In the genomic region with DNA sequence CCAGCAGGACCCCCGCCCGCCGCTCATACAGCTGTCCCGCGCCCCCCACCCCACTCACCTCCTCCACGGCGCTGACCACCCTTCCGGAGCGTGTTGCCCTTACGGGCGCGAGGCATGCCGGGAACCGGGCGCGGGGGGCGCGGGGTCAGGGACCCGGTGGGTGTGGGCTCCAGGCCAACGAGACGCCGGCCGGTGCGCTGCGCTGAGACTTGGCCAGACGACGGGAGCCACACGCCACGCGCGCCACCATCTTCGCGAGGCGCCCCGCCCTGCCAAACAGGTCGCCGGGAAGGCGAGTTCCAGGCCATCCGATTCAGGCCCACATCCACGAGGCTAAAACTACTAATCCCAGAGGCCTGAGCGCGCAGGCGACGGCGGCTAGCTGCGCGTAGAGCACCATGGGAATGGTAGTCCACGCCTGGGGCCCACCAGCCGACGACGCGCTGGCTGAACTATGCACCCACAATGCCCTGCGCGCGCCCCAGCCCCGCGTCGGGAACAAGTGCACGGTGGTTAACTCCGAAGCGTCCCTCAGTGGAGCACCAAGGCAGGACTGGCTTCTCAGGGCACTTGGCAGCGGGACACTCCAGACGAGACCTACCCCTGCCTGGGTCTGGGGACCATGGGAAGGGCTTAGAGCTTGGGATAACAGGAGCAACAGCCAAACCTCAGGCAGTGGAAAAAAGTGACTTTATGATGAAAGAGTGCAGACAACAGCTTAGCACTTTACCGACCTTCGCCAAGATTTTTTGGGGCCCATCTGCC, we compare ENCODE assay signal across 8 cellular contexts. TPM values are rescaled to one million over a fixed set of nuclear protein-coding genes. Genes with fewer than 3 reads are reported as not detected.
A peak's percentile ranks its signal among the peaks of the same experiment; 100 is the strongest.
DNase-seq lines count a peak whose midpoint lies in the region; ATAC-seq and TF ChIP-seq lines count a peak whose summit lies in the region.

A gene with protein sequence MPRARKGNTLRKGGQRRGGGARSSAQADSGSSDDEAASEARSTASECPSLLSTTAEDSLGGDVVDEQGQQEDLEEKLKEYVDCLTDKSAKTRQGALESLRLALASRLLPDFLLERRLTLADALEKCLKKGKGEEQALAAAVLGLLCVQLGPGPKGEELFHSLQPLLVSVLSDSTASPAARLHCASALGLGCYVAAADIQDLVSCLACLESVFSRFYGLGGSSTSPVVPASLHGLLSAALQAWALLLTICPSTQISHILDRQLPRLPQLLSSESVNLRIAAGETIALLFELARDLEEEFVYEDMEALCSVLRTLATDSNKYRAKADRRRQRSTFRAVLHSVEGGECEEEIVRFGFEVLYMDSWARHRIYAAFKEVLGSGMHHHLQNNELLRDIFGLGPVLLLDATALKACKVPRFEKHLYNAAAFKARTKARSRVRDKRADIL (minus strand): TSS at position 271 of the 765 bp plus-strand sequence. CDS start 155 bp downstream, at position 116.

- TF ChIP-seq CTCF in chondrocyte (IDR thresholded peaks at IDR 0.05) (peak; percentile 7), kidney epithelial cell (IDR thresholded peaks at IDR 0.05; ENCODE audit: insufficient read depth, low read length, poor library complexity, severe bottlenecking) (no peak)

- peaks cover 5% of the 10 kb centered on the region for H3K36me3 Mint-ChIP-seq in chondrocyte (ENCODE audit: low read depth)

- H3K27me3 ChIP-seq in kidney epithelial cell (ENCODE audit: control insufficient read depth, insufficient read depth, low read length), result no peaks in the 10 kb centered on the region

- peak within 1 kb of the TSS; percentile 98 for H3K27ac Mint-ChIP-seq in chondrocyte (ENCODE audit: unreplicated experiment)

- ATAC-seq in HG03439 (IDR thresholded peaks at IDR 0.05; ENCODE audit: unreplicated experiment), result peak; percentile 90

- H3K9me3 Mint-ChIP-seq in chondrocyte (ENCODE audit: low read depth), result no peaks in the 10 kb centered on the region

- H3K27me3 Mint-ChIP-seq in chondrocyte (ENCODE audit: low read depth), result no peaks in the 10 kb centered on the region

- DNase-seq in AML-193 (lab: John Stamatoyannopoulos, UW) (peak; percentile 99), NCI-H510A treated with DMSO at 0.1 percent for 48 hours (lab: John Stamatoyannopoulos, UW) (peak; percentile 87), chondrocyte (ENCODE audit: low spot score) (peak; percentile 99), kidney epithelial cell (ENCODE audit: low read depth) (peak; percentile 90)
- peak; percentile 86 to 93 for DNase-seq in activated CD4-positive, alpha-beta T cell treated with anti-CD3 and anti-CD28 coated beads for 24 hours (ENCODE audit: low read depth in 2 of 2)
- DNase-seq in stimulated activated CD4-positive, alpha-beta T cell treated with anti-CD3 and anti-CD28 coated beads, Interleukin-15, amount 100 ng/mL, for 48 hours (ENCODE audit: low read depth in 2 of 2), result peak; percentile 94 to 95

- peaks cover 3% of the 10 kb centered on the region for H3K36me3 ChIP-seq in kidney epithelial cell (ENCODE audit: control insufficient read depth, insufficient read depth, low read length)

- H3K4me1 Mint-ChIP-seq in chondrocyte (ENCODE audit: low read depth), result peaks cover 16% of the 10 kb centered on the region

- peak; percentile 75 for TF ChIP-seq POLR2A in GM19193 (IDR thresholded peaks at IDR 0.05; ENCODE audit: extremely low read depth, insufficient read depth, insufficient read length)

- H3K4me3 Mint-ChIP-seq in chondrocyte (ENCODE audit: unreplicated experiment), result peak within 1 kb of the TSS; percentile 75

- H3K4me3 ChIP-seq in kidney epithelial cell (ENCODE audit: low read depth, low read length), result peak within 1 kb of the TSS; percentile 89

RNA-seq across cellular contexts. Expression of the gene that starts here (rescaled TPM):
- 38.9 to 54.4 TPM (median 44.0 TPM) in 3 replicates for total RNA-seq in chondrocyte
- 77.7 and 113 TPM in 2 replicates for total RNA-seq in kidney epithelial cell

Comparison
In these comparisons a context has a peak if more than half of its experiments do, and no peak if none do; other contexts are left out.
1. Peak in every context shown above with its lines: DNase-seq, ATAC-seq and H3K4me3 ChIP-seq.